Comparison of ENCODE assay signal across 16 cellular contexts in genomic region chr11:116328410-116328809, GRCh38.
"Had no signal": no experiment of that assay in that cellular context is flagged by ENCODE, and none has a peak within 500 bp of the region (broad histone marks: within the 10 kb centered on the region; RNA-seq: fewer than 3 reads in every experiment).

No MANE protein-coding gene starts in this region.

- H3K36me3 ChIP-seq: heart left ventricle, ovary, right atrium auricular region had no signal

- H3K9me3 ChIP-seq: heart left ventricle, ovary, right atrium auricular region had no signal

- ATAC-seq: heart left ventricle; left lobe of liver; naive thymus-derived CD4-positive, alpha-beta T cell had no signal

- H3K27ac ChIP-seq: coronary artery, heart left ventricle, ovary, right atrium auricular region had no signal

- H3K4me3 ChIP-seq: coronary artery, heart left ventricle, ovary, right atrium auricular region had no signal

- H3K27me3 ChIP-seq: heart left ventricle, ovary, right atrium auricular region had no signal

- H3K4me1 ChIP-seq: heart left ventricle, right atrium auricular region had no signal

- DNase-seq: effector CD4-positive, alpha-beta T cell; erythroblast; foreskin melanocyte; hippocampal formation; mammary epithelial cell; naive thymus-derived CD4-positive, alpha-beta T cell; nephron progenitor cell; ovary; small intestine; stimulated activated CD4-positive, alpha-beta T cell treated with anti-CD3 and anti-CD28 coated beads, Interleukin-12 subunit alpha, Interleukin-12 subunit beta, amount 100 ng/mL, for 4 hours; stimulated activated naive CD4-positive, alpha-beta T cell treated with Interleukin-2 at 50 U/mL for 16 hours; trophoblast cell had no signal
